15 cellular contexts compared by ENCODE assay signal in genomic region chr1:64537942-64538341, GRCh38.
A peak's percentile ranks its signal among the peaks of the same experiment; 100 is the strongest.
DNase-seq lines count a peak whose midpoint lies in the region; ATAC-seq and TF ChIP-seq lines count a peak whose summit lies in the region.
"Had no signal": no experiment of that assay in that cellular context is flagged by ENCODE, and none has a peak within 500 bp of the region (broad histone marks: within the 10 kb centered on the region; RNA-seq: fewer than 3 reads in every experiment).

No MANE protein-coding gene starts in this region.

- no peak overlapping the region for H3K4me3 Mint-ChIP-seq in nephron progenitor cell
- H3K4me3 Mint-ChIP-seq in effector memory CD8-positive, alpha-beta T cell, result no peak overlapping the region
- H3K4me3 Mint-ChIP-seq: H9 had no signal

- peak overlapping the region; percentile 39 for H3K27ac Mint-ChIP-seq in nephron progenitor cell
- H3K27ac Mint-ChIP-seq in effector memory CD8-positive, alpha-beta T cell, result no peak overlapping the region
- H3K27ac Mint-ChIP-seq: activated T-helper 2 cell treated with anti-CD3 and anti-CD28 coated beads, Interferon-gamma antibody, Interleukin-2, Interleukin-4, amounts not matched to agents 10 μg/mL and 5 μg/mL and 100 μg/mL, durations not matched to agents 14 hours and 24 hours and 36 hours had no signal

- peaks cover 4% of the 10 kb centered on the region for H3K27me3 Mint-ChIP-seq in nephron progenitor cell (ENCODE audit: low read depth, poor library complexity)
- peaks cover 20 to 23% of the 10 kb centered on the region in 2 donors for H3K27me3 Mint-ChIP-seq in effector memory CD8-positive, alpha-beta T cell

- peak; percentile 20 for DNase-seq in activated CD4-positive, alpha-beta T cell treated with anti-CD3 and anti-CD28 coated beads for 48 hours
- DNase-seq in activated CD4-positive, alpha-beta T cell treated with anti-CD3 and anti-CD28 coated beads, Interleukin-2, amount 50 U/mL, for 48 hours, result no peak
- DNase-seq in DMS53 treated with DMSO at 0.1 percent for 48 hours (lab: John Stamatoyannopoulos, UW; ENCODE audit: unreplicated experiment), result peak; percentile 62
- DNase-seq in SK-N-DZ (ENCODE audit: low spot score), result peak; percentile 24
- no peak for DNase-seq in nephron progenitor cell
- DNase-seq in SW 1271 (lab: John Stamatoyannopoulos, UW), result no peak
- no peak for DNase-seq in effector memory CD8-positive, alpha-beta T cell
- DNase-seq: activated CD8-positive, alpha-beta memory T cell treated with anti-CD3 and anti-CD28 coated beads for 24 hours; H9; NCI-H1105 treated with DMSO at 0.1 percent for 48 hours; sigmoid colon; stimulated activated CD4-positive, alpha-beta T cell treated with anti-CD3 and anti-CD28 coated beads, Interleukin-2, amount 100 ng/mL, for 24 hours; substantia nigra had no signal

- H3K4me1 Mint-ChIP-seq in nephron progenitor cell, result peaks cover 69% of the 10 kb centered on the region
- H3K4me1 Mint-ChIP-seq in effector memory CD8-positive, alpha-beta T cell (ENCODE audit: low read depth in 2 of 2), result peaks cover 0 to 3% of the 10 kb centered on the region in 2 donors

- no peak for ATAC-seq in activated CD4-positive, CD25-positive, alpha-beta regulatory T cell treated with anti-CD3 and anti-CD28 coated beads, Interleukin-2, amount 50 U/mL, for 24 hours
- no peak for ATAC-seq in effector memory CD8-positive, alpha-beta T cell (replicated peaks)

- no peak for TF ChIP-seq CTCF in nephron progenitor cell (IDR thresholded peaks at IDR 0.05)

- peaks cover 4% of the 10 kb centered on the region for H3K9me3 Mint-ChIP-seq in nephron progenitor cell
- peaks cover 0 to 1% of the 10 kb centered on the region in 2 donors for H3K9me3 Mint-ChIP-seq in effector memory CD8-positive, alpha-beta T cell
- H3K9me3 Mint-ChIP-seq: activated T-helper 2 cell treated with anti-CD3 and anti-CD28 coated beads, Interferon-gamma antibody, Interleukin-2, Interleukin-4, amounts not matched to agents 10 μg/mL and 5 μg/mL and 100 μg/mL, durations not matched to agents 14 hours and 24 hours and 36 hours had no signal

- peaks cover 8% of the 10 kb centered on the region for H3K36me3 Mint-ChIP-seq in nephron progenitor cell (ENCODE audit: low read depth)
- H3K36me3 Mint-ChIP-seq in effector memory CD8-positive, alpha-beta T cell (ENCODE audit: insufficient read depth), result no peaks in the 10 kb centered on the region

Comparison
In these comparisons a context has a peak if more than half of its experiments do, and no peak if none do; other contexts are left out.
1. DNase-seq: peak in activated CD4-positive, alpha-beta T cell treated with anti-CD3 and anti-CD28 coated beads for 48 hours (single experiment), DMS53 treated with DMSO at 0.1 percent for 48 hours (single experiment) and SK-N-DZ (single experiment); none in activated CD4-positive, alpha-beta T cell treated with anti-CD3 and anti-CD28 coated beads, Interleukin-2, amount 50 U/mL, for 48 hours (0 of 2), nephron progenitor cell (single experiment), SW 1271 (0 of 2) and effector memory CD8-positive, alpha-beta T cell (0 of 3).